Comparison of ENCODE assay signal across 8 cellular contexts in genomic region chr10:3471927-3472704, GRCh38.
DNase-seq lines count a peak whose midpoint lies in the region; ATAC-seq and TF ChIP-seq lines count a peak whose summit lies in the region.

No MANE protein-coding gene starts in this region.

- ATAC-seq in right cardiac atrium (peak in 1 of 2 donors; percentile 20), sciatic nerve (peak; percentile 6), GM21528 (IDR thresholded peaks at IDR 0.05; ENCODE audit: low FRiP score, unreplicated experiment) (no peak), GM21360 (IDR thresholded peaks at IDR 0.05; ENCODE audit: unreplicated experiment) (no peak)

- H3K27ac ChIP-seq in right cardiac atrium (ENCODE audit: low read length) = peak overlapping the region; percentile 93

- peak overlapping the region; percentile 60 for H3K27ac Mint-ChIP-seq in activated CD4-positive, alpha-beta memory T cell treated with anti-CD3 and anti-CD28 coated beads, Interleukin-2, amount 10 ng/mL, durations not matched to agents 7 days and 5 days

- H3K9me3 ChIP-seq in right cardiac atrium (ENCODE audit: control insufficient read depth, low read length) = no peaks in the 10 kb centered on the region

- POLR2A ChIA-PET in activated CD4-positive, alpha-beta memory T cell treated with anti-CD3 and anti-CD28 coated beads, Interleukin-2, amount 10 ng/mL, durations not matched to agents 7 days and 5 days (lab: Charles Lee) = interaction anchor here (1.0 to 1.4 kb wide), 7 partner anchors 12 to 313 kb away, joined by 3 to 12 read pairs (median 5); partner anchors contain the start of genes KLF6 and PITRM1

- H3K4me3 Mint-ChIP-seq in activated CD4-positive, alpha-beta memory T cell treated with anti-CD3 and anti-CD28 coated beads, Interleukin-2, amount 10 ng/mL, durations not matched to agents 7 days and 5 days = peak overlapping the region; percentile 70

- H3K4me1 ChIP-seq in right cardiac atrium (ENCODE audit: control insufficient read depth, insufficient read depth, low read length) = peaks cover 8% of the 10 kb centered on the region

- H3K9me3 Mint-ChIP-seq in activated CD4-positive, alpha-beta memory T cell treated with anti-CD3 and anti-CD28 coated beads, Interleukin-2, amount 10 ng/mL, durations not matched to agents 7 days and 5 days = no peaks in the 10 kb centered on the region

- peaks cover 55% of the 10 kb centered on the region for H3K4me1 Mint-ChIP-seq in activated CD4-positive, alpha-beta memory T cell treated with anti-CD3 and anti-CD28 coated beads, Interleukin-2, amount 10 ng/mL, durations not matched to agents 7 days and 5 days

- no peaks in the 10 kb centered on the region for H3K36me3 Mint-ChIP-seq in activated CD4-positive, alpha-beta memory T cell treated with anti-CD3 and anti-CD28 coated beads, Interleukin-2, amount 10 ng/mL, durations not matched to agents 7 days and 5 days (ENCODE audit: low read depth)

- CTCF ChIA-PET in activated CD4-positive, alpha-beta memory T cell treated with anti-CD3 and anti-CD28 coated beads, Interleukin-2, amount 10 ng/mL, durations not matched to agents 7 days and 5 days (lab: Charles Lee) = interaction anchor here (0.6 kb wide), 1 partner anchor 655 kb away, joined by 3 read pairs; no protein-coding TSS in a partner anchor

- no peak for TF ChIP-seq CTCF in GM06990 (IDR thresholded peaks at IDR 0.05; ENCODE audit: insufficient read depth, low read length, poor library complexity, severe bottlenecking)

- WGBS in right cardiac atrium = 63% methylated on average over 19 of the region's 19 CpGs

- peaks cover 9% of the 10 kb centered on the region for H3K27me3 Mint-ChIP-seq in activated CD4-positive, alpha-beta memory T cell treated with anti-CD3 and anti-CD28 coated beads, Interleukin-2, amount 10 ng/mL, durations not matched to agents 7 days and 5 days

- no peaks in the 10 kb centered on the region for H3K27me3 ChIP-seq in GM06990 (replicated peaks; ENCODE audit: control insufficient read depth, insufficient read depth, low read length)
- no peaks in the 10 kb centered on the region for H3K27me3 ChIP-seq in right cardiac atrium (ENCODE audit: control insufficient read depth, insufficient read depth)

- no peaks in the 10 kb centered on the region for H3K36me3 ChIP-seq in GM06990 (ENCODE audit: control insufficient read depth, insufficient read depth, low read length)

- intact Hi-C loops in right cardiac atrium (cut with DNase I) = no loop called here
- intact Hi-C loops in sciatic nerve (cut with DNase I) = no loop called here

- H3K4me3 ChIP-seq in GM06990 (replicated peaks; ENCODE audit: low read depth, low read length) (peak overlapping the region; percentile 41), right cardiac atrium (ENCODE audit: low read length) (peak overlapping the region; percentile 26)

- DNase-seq in GM06990 (ENCODE audit: extremely low read depth, insufficient read length) (no peak), right cardiac atrium (no peak), sciatic nerve (ENCODE audit: low spot score) (no peak), SHP77 treated with DMSO at 0.1 percent for 48 hours (lab: John Stamatoyannopoulos, UW) (no peak), mucosa of gallbladder (ENCODE audit: low spot score) (no peak)
- DNase-seq in activated CD4-positive, alpha-beta memory T cell treated with anti-CD3 and anti-CD28 coated beads, Interleukin-2, amount 10 ng/mL, durations not matched to agents 7 days and 5 days = no peak
